In genomic region chr10:101588879-101589278, GRCh38 we compare ENCODE assay signal across 8 cellular contexts. TPM values are rescaled to one million over a fixed set of nuclear protein-coding genes. Genes with fewer than 3 reads are reported as not detected.
DNase-seq lines count a peak whose midpoint lies in the region; ATAC-seq and TF ChIP-seq lines count a peak whose summit lies in the region.

No MANE protein-coding gene starts in this region.

- H3K4me3 Mint-ChIP-seq in activated CD4-positive, alpha-beta T cell treated with anti-CD3 and anti-CD28 coated beads for 36 hours: peak overlapping the region; percentile 86

- H3K27ac Mint-ChIP-seq in activated CD4-positive, alpha-beta T cell treated with anti-CD3 and anti-CD28 coated beads for 36 hours: no peak overlapping the region

- H3K27me3 ChIP-seq in WERI-Rb-1 (ENCODE audit: insufficient read depth, low read depth, severe bottlenecking) (no peaks in the 10 kb centered on the region), iPS-18a (ENCODE audit: control insufficient read depth, insufficient read depth, low read length) (no peaks in the 10 kb centered on the region), thoracic aorta (replicated peaks; ENCODE audit: insufficient read depth) (no peaks in the 10 kb centered on the region)

- CTCF ChIA-PET in activated CD4-positive, alpha-beta T cell treated with anti-CD3 and anti-CD28 coated beads for 36 hours (lab: Charles Lee): interaction anchor here (0.7 to 1.7 kb wide), 5 partner anchors 8 to 193 kb away, joined by 3 to 8 read pairs (median 3); no protein-coding TSS in a partner anchor

- intact Hi-C loops in activated CD4-positive, alpha-beta T cell treated with anti-CD3 and anti-CD28 coated beads for 36 hours (cut with DNase I, micrococcal nuclease): loop anchor here (1.0 to 5.0 kb wide), 9 partner anchors 105 to 602 kb away; partner anchors contain the start of genes NPM3 (in 2 of the 2), ARMH3 (in 1 of the 2), KAZALD1 (in 1 of the 2) and MRPL43 (in 1 of the 2)

- peaks cover 17% of the 10 kb centered on the region for H3K36me3 Mint-ChIP-seq in activated CD4-positive, alpha-beta T cell treated with anti-CD3 and anti-CD28 coated beads for 36 hours (ENCODE audit: low read depth)

- POLR2A ChIA-PET in activated CD4-positive, alpha-beta T cell treated with anti-CD3 and anti-CD28 coated beads for 36 hours (lab: Charles Lee): no interaction called here

- H3K9ac ChIP-seq in iPS-18a (ENCODE audit: low read length): no peak overlapping the region

- DNase-seq in activated CD4-positive, alpha-beta T cell treated with anti-CD3 and anti-CD28 coated beads for 36 hours: no peak
- no peak for DNase-seq in activated CD4-positive, alpha-beta T cell treated with anti-CD3 and anti-CD28 coated beads, Interleukin-2, amount 50 U/mL, for 1 hour
- DNase-seq in WERI-Rb-1 (no peak), thoracic aorta (ENCODE audit: low spot score) (no peak), AML-193 (lab: John Stamatoyannopoulos, UW) (no peak), C1 segment of cervical spinal cord (lab: John Stamatoyannopoulos, UW) (no peak), DMS53 treated with DMSO at 0.1 percent for 48 hours (lab: John Stamatoyannopoulos, UW; ENCODE audit: unreplicated experiment) (no peak)

- H3K4me3 ChIP-seq in WERI-Rb-1 (ENCODE audit: low read depth, low read length) (peak overlapping the region; percentile 58), iPS-18a (ENCODE audit: low read length) (peak overlapping the region; percentile 93), thoracic aorta (peak overlapping the region; percentile 96)

- H3K36me3 ChIP-seq in WERI-Rb-1 (peaks cover 10% of the 10 kb centered on the region), iPS-18a (ENCODE audit: control insufficient read depth, low read depth, low read length) (no peaks in the 10 kb centered on the region), thoracic aorta (peaks cover 7% of the 10 kb centered on the region)

- H3K27ac ChIP-seq in WERI-Rb-1 (no peak overlapping the region), iPS-18a (ENCODE audit: low read length) (no peak overlapping the region), thoracic aorta (no peak overlapping the region)

- H3K4me1 ChIP-seq in iPS-18a (ENCODE audit: control insufficient read depth, low read depth, low read length): peaks cover 5% of the 10 kb centered on the region
- H3K4me1 ChIP-seq in thoracic aorta (ENCODE audit: control insufficient read depth in 1 of 2, low read depth in 2 of 2): peaks cover 13 to 19% of the 10 kb centered on the region in 2 donors

- H3K9me3 ChIP-seq in WERI-Rb-1 (ENCODE audit: severe bottlenecking) (no peaks in the 10 kb centered on the region), iPS-18a (ENCODE audit: control insufficient read depth, low read depth, low read length) (no peaks in the 10 kb centered on the region), thoracic aorta (no peaks in the 10 kb centered on the region)

- peaks cover 18% of the 10 kb centered on the region for H3K4me1 Mint-ChIP-seq in activated CD4-positive, alpha-beta T cell treated with anti-CD3 and anti-CD28 coated beads for 36 hours

- no peaks in the 10 kb centered on the region for H3K27me3 Mint-ChIP-seq in activated CD4-positive, alpha-beta T cell treated with anti-CD3 and anti-CD28 coated beads for 36 hours

- H3K9me3 Mint-ChIP-seq in activated CD4-positive, alpha-beta T cell treated with anti-CD3 and anti-CD28 coated beads for 36 hours (ENCODE audit: low read depth): no peaks in the 10 kb centered on the region

- ATAC-seq in activated CD4-positive, alpha-beta T cell treated with anti-CD3 and anti-CD28 coated beads for 36 hours: no peak
- ATAC-seq in thoracic aorta (ENCODE audit: insufficient number of reproducible peaks, low FRiP score, low read depth): no peak

- TF ChIP-seq CTCF in WERI-Rb-1 (IDR thresholded peaks at IDR 0.05; ENCODE audit: low read depth, low read length) (no peak), thoracic aorta (IDR thresholded peaks at IDR 0.05) (no peak)

RNA-seq across cellular contexts. Expression of gene DPCD, which starts 0.8 kb away (rescaled TPM):
- total RNA-seq in activated CD4-positive, alpha-beta T cell treated with anti-CD3 and anti-CD28 coated beads for 36 hours: 10 to 100 TPM; 15.5 to 19.3 TPM
- 10 to 100 TPM; 12.6 to 22.9 TPM for total RNA-seq in thoracic aorta

RNA-seq across cellular contexts. Expression of gene POLL, which starts 0.8 kb away (rescaled TPM):
- 10 to 100 TPM; 30.2 to 31.4 TPM for total RNA-seq in activated CD4-positive, alpha-beta T cell treated with anti-CD3 and anti-CD28 coated beads for 36 hours
- 10 to 100 TPM; 22.3 to 37.0 TPM for total RNA-seq in thoracic aorta
